In genomic region chr3:45666729-45667440, GRCh38 we compare ENCODE assay signal across 10 cellular contexts. TPM values are rescaled to one million over a fixed set of nuclear protein-coding genes. Genes with fewer than 3 reads are reported as not detected.
DNase-seq lines count a peak whose midpoint lies in the region; ATAC-seq and TF ChIP-seq lines count a peak whose summit lies in the region.
"Had no signal": no experiment of that assay in that cellular context is flagged by ENCODE, and none has a peak within 500 bp of the region (broad histone marks: within the 10 kb centered on the region; RNA-seq: fewer than 3 reads in every experiment).

No MANE protein-coding gene starts in this region.

- intact Hi-C loops in left lung (cut with DNase I) (no loop called here), aorta (cut with DNase I) (loop anchor here in 1 of 2 donors (10.0 kb wide), 1 partner anchor 632 kb away; no protein-coding TSS in a partner anchor)

- in situ Hi-C loops in astrocyte of the spinal cord (cut with HindIII; ENCODE audit: low sequenced_read_pairs) = loop anchor here (25.0 kb wide), 1 partner anchor 155 kb away; no protein-coding TSS in a partner anchor

- TF ChIP-seq CTCF in astrocyte of the spinal cord (IDR thresholded peaks at IDR 0.05; ENCODE audit: low read depth, low read length) = no peak
- no peak for TF ChIP-seq CTCF in left lung (IDR thresholded peaks at IDR 0.05)

- H3K27ac ChIP-seq in left lung = peak overlapping the region; percentile 31 to 57
- H3K27ac ChIP-seq in aorta (ENCODE audit: low read depth in 1 of 2, low read length in 2 of 2) = peak overlapping the region; percentile 25 to 78
- H3K27ac ChIP-seq in effector memory CD4-positive, alpha-beta T cell (ENCODE audit: insufficient read depth, low read length, poor library complexity, severe bottlenecking) = no peak overlapping the region

- H3K4me1 ChIP-seq in left lung = peaks cover 45 to 77% of the 10 kb centered on the region in 2 donors
- H3K4me1 ChIP-seq in aorta (ENCODE audit: control insufficient read depth in 1 of 2, insufficient read depth in 2 of 2, low read length in 2 of 2) = peaks cover 2 to 8% of the 10 kb centered on the region in 2 donors
- peaks cover 14% of the 10 kb centered on the region for H3K4me1 ChIP-seq in effector memory CD4-positive, alpha-beta T cell (ENCODE audit: control insufficient read depth, insufficient read depth, low read length, poor library complexity, severe bottlenecking)

- ATAC-seq in left lung (no peak), aorta (ENCODE audit: low FRiP score) (peak; percentile 49), GM19452 (IDR thresholded peaks at IDR 0.05; ENCODE audit: unreplicated experiment) (no peak)

- H3K27me3 ChIP-seq in left lung = no peaks in the 10 kb centered on the region
- no peaks in the 10 kb centered on the region for H3K27me3 ChIP-seq in aorta (ENCODE audit: control insufficient read depth in 1 of 2, insufficient read depth in 2 of 2, low read length in 1 of 2)
- H3K27me3 ChIP-seq in effector memory CD4-positive, alpha-beta T cell (replicated peaks; ENCODE audit: control insufficient read depth, insufficient read depth, low read length, poor library complexity, severe bottlenecking) = no peaks in the 10 kb centered on the region

- 8 to 10% methylated on average over 9 of the region's 9 CpGs for WGBS in aorta, 2 donors

- H3K9me3 ChIP-seq in left lung = no peaks in the 10 kb centered on the region
- no peaks in the 10 kb centered on the region for H3K9me3 ChIP-seq in aorta (ENCODE audit: control insufficient read depth, low read length)
- no peaks in the 10 kb centered on the region for H3K9me3 ChIP-seq in effector memory CD4-positive, alpha-beta T cell (ENCODE audit: control insufficient read depth, low read length)

- peak; percentile 27 for DNase-seq in stimulated activated CD4-positive, alpha-beta T cell treated with anti-CD3 and anti-CD28 coated beads, Interleukin-15, amount 100 ng/mL, for 24 hours
- no peak for DNase-seq in stimulated activated CD4-positive, alpha-beta T cell treated with anti-CD3 and anti-CD28 coated beads, Interleukin-2, amount 100 ng/mL, for 48 hours
- DNase-seq in astrocyte of the spinal cord (ENCODE audit: low read depth, low spot score) (peak; percentile 67), left lung (no peak), aorta (peak; percentile 79 to 89), DMS153 treated with DMSO at 0.1 percent for 48 hours (lab: John Stamatoyannopoulos, UW; ENCODE audit: unreplicated experiment) (no peak)
- DNase-seq in effector memory CD4-positive, alpha-beta T cell = no peak
- DNase-seq: activated CD4-positive, CD25-positive, alpha-beta regulatory T cell; NCI-H146 had no signal

- H3K36me3 ChIP-seq in left lung (peaks cover 0 to 40% of the 10 kb centered on the region in 2 donors), aorta (ENCODE audit: control insufficient read depth in 1 of 2, insufficient read depth in 2 of 2, low read length in 1 of 2) (no peaks in the 10 kb centered on the region)
- H3K36me3 ChIP-seq in effector memory CD4-positive, alpha-beta T cell (ENCODE audit: control insufficient read depth, insufficient read depth, low read length) = peaks cover 8% of the 10 kb centered on the region

- H3K4me3 ChIP-seq in astrocyte of the spinal cord (ENCODE audit: low read depth, low read length) (no peak overlapping the region), left lung (no peak overlapping the region), aorta (ENCODE audit: low read length in 2 of 2) (no peak overlapping the region)
- no peak overlapping the region for H3K4me3 ChIP-seq in effector memory CD4-positive, alpha-beta T cell (ENCODE audit: insufficient read depth, low read depth, low read length, poor library complexity, severe bottlenecking)

RNA-seq across cellular contexts. Expression of gene SACM1L, which starts 22.3 kb away (rescaled TPM):
- total RNA-seq in left lung = 10 to 100 TPM; 58.2 to 69.8 TPM
- total RNA-seq in aorta = 10 to 100 TPM; 44.5 to 52.3 TPM
- polyA plus RNA-seq in aorta = 10 to 100 TPM; 16.4 to 25.9 TPM

Comparison
In these comparisons a context has a peak if more than half of its experiments do, and no peak if none do; other contexts are left out.
1. DNase-seq: peak in stimulated activated CD4-positive, alpha-beta T cell treated with anti-CD3 and anti-CD28 coated beads, Interleukin-15, amount 100 ng/mL, for 24 hours (single experiment), astrocyte of the spinal cord (single experiment) and aorta (2 of 2); none in stimulated activated CD4-positive, alpha-beta T cell treated with anti-CD3 and anti-CD28 coated beads, Interleukin-2, amount 100 ng/mL, for 48 hours (0 of 2), left lung (0 of 2), DMS153 treated with DMSO at 0.1 percent for 48 hours (single experiment) and effector memory CD4-positive, alpha-beta T cell (0 of 3).